ENCODE assay signal across 7 cellular contexts in the genomic region with DNA sequence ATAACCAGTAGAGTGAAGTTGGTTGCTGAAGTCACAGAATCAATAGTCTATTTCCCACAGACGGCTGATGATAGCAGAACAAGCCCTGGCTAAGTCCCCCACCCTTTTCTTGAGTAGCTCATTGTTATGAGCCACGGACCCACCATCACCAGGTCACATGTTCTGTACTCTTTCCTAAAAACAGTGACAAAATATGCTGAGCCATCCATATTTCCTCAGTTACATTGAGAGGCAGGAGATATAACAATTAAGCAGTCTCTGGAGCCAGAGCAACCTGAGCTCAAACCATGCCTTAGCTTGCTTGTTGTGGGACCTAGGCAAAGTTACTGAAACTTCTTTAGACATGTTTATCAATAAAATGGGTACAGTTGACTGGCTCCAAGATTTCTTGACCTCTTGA. TPM values are rescaled to one million over a fixed set of nuclear protein-coding genes. Genes with fewer than 3 reads are reported as not detected.
"Had no signal": no experiment of that assay in that cellular context is flagged by ENCODE, and none has a peak within 500 bp of the region (broad histone marks: within the 10 kb centered on the region; RNA-seq: fewer than 3 reads in every experiment).

No MANE protein-coding gene starts in this region.

- H3K27ac ChIP-seq: HL-60, KMS-11 had no signal

- DNase-seq: IMR-90, KBM-7, KG1 had no signal

- FAIRE-seq: HTR-8/SVneo had no signal

- H3K4me2 ChIP-seq: KMS-11 had no signal

- H3K9ac ChIP-seq: KMS-11 had no signal

RNA-seq across cellular contexts. Expression of gene NOX1, which starts 56.8 kb away (rescaled TPM):
- total RNA-seq: IMR-90 had no signal
- polyA plus RNA-seq: IgD-negative memory B cell, IMR-90 had no signal
